In the genomic region with DNA sequence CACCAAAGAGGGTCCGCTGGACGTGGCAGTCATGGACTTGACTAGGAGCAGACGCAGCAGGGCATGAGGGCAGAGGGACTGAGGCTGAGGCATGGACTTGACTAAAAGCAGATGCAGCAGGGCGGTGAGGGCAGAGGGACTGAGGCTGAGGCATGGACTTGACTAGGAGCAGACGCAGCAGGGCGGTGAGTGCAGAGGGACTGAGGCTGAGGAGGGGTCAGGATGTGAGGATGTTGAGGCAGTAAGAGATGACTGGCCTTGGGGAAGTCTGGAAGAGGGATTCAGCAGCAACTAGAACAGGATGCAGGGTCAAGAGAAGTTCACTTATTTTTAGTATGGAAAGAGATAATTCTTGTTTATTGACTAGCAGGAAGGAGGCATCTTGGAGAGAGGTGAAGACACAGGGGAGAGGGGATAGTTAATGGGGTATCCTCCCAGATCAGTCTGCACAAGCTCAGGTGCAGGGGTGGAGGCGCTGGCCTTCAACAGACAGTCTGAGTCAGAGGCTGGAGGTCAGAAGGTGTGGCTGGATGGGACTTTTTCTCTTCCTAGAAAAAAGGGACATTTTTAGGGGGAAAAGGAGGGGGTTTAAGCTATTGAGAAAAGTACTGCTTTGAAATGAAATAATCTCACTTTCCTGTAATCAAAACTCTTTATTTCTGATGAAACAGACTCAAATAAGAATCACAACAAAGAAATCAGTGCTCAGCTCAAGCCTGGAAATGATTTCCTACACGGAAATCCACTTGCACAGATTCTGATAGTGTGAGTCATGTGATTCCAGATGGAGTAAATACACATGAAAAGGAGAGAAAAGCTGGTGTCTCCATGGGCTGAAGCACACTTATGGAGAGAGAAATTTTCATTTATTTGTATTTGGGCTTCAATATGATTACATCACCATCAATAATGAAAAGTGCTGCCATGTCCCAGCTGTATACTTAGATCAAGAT, we compare ENCODE assay signal across 11 cellular contexts.
DNase-seq lines count a peak whose midpoint lies in the region; ATAC-seq and TF ChIP-seq lines count a peak whose summit lies in the region.
"Had no signal": no experiment of that assay in that cellular context is flagged by ENCODE, and none has a peak within 500 bp of the region (broad histone marks: within the 10 kb centered on the region; RNA-seq: fewer than 3 reads in every experiment).

No MANE protein-coding gene starts in this region.

- H3K27ac ChIP-seq in DOHH2 (ENCODE audit: low read depth, low read length) (peak overlapping the region; percentile 99), SJSA1 (peak overlapping the region; percentile 95), WERI-Rb-1 (no peak overlapping the region)
- H3K27ac ChIP-seq in CD8-positive, alpha-beta T cell (ENCODE audit: low read depth, low read length): no peak overlapping the region
- H3K27ac ChIP-seq: prostate gland had no signal

- H3K4me1 Mint-ChIP-seq in CD8-positive, alpha-beta T cell (ENCODE audit: low read depth): no peaks in the 10 kb centered on the region

- no peaks in the 10 kb centered on the region for H3K9me2 ChIP-seq in DOHH2 (replicated peaks; ENCODE audit: control insufficient read depth, low read length)

- CTCF ChIA-PET in CD8-positive, alpha-beta T cell (lab: Charles Lee): interaction anchor here (1.2 kb wide), 1 partner anchor 148 kb away, joined by 3 read pairs; no protein-coding TSS in a partner anchor

- no peaks in the 10 kb centered on the region for H3K9me3 Mint-ChIP-seq in CD8-positive, alpha-beta T cell

- H3K36me3 ChIP-seq in DOHH2 (ENCODE audit: control insufficient read depth, low read length): peaks cover 7% of the 10 kb centered on the region
- no peaks in the 10 kb centered on the region for H3K36me3 ChIP-seq in SJSA1
- no peaks in the 10 kb centered on the region for H3K36me3 ChIP-seq in CD8-positive, alpha-beta T cell (ENCODE audit: insufficient read depth, low read length)
- no peaks in the 10 kb centered on the region for H3K36me3 ChIP-seq in WERI-Rb-1
- H3K36me3 ChIP-seq: prostate gland had no signal

- H3K36me3 Mint-ChIP-seq in CD8-positive, alpha-beta T cell: no peaks in the 10 kb centered on the region

- H3F3A ChIP-seq in DOHH2 (ENCODE audit: control insufficient read depth, insufficient read depth): peaks cover 75% of the 10 kb centered on the region

- intact Hi-C loops in CD8-positive, alpha-beta T cell (cut with DNase I, micrococcal nuclease): no loop called here

- TF ChIP-seq CTCF in DOHH2 (IDR thresholded peaks at IDR 0.05; ENCODE audit: low read depth, low read length, poor library complexity, severe bottlenecking) (no peak), fibroblast of pulmonary artery (IDR thresholded peaks at IDR 0.05; ENCODE audit: low read length, missing control alignments) (no peak), WERI-Rb-1 (IDR thresholded peaks at IDR 0.05; ENCODE audit: low read depth, low read length) (no peak)
- TF ChIP-seq CTCF in CD8-positive, alpha-beta T cell (IDR thresholded peaks at IDR 0.05): no peak

- DNase-seq in SJSA1 (ENCODE audit: low read depth in 1 of 2, low spot score in 2 of 2) (peak; percentile 50 to 75), fibroblast of pulmonary artery (ENCODE audit: low read depth) (peak; percentile 73), pulmonary artery endothelial cell (ENCODE audit: low read depth, low spot score) (peak; percentile 77), WERI-Rb-1 (no peak)
- DNase-seq in effector CD4-positive, alpha-beta T cell: no peak
- no peak for DNase-seq in stimulated activated CD4-positive, alpha-beta T cell treated with anti-CD3 and anti-CD28 coated beads, Interleukin-12 subunit alpha, Interleukin-12 subunit beta, amount 100 ng/mL, for 4 hours
- DNase-seq in CD8-positive, alpha-beta T cell: no peak
- DNase-seq: NCI-H187, T-helper 17 cell had no signal

- H3K9me3 ChIP-seq in DOHH2 (ENCODE audit: control insufficient read depth, insufficient read depth, low read length): no peaks in the 10 kb centered on the region
- no peaks in the 10 kb centered on the region for H3K9me3 ChIP-seq in SJSA1 (replicated peaks)
- no peaks in the 10 kb centered on the region for H3K9me3 ChIP-seq in CD8-positive, alpha-beta T cell (ENCODE audit: low read length)
- no peaks in the 10 kb centered on the region for H3K9me3 ChIP-seq in WERI-Rb-1 (ENCODE audit: severe bottlenecking)
- H3K9me3 ChIP-seq: prostate gland had no signal

- H3K4me3 ChIP-seq in DOHH2 (ENCODE audit: low read length) (peak overlapping the region; percentile 62), SJSA1 (no peak overlapping the region), fibroblast of pulmonary artery (replicated peaks; ENCODE audit: low read depth, low read length) (no peak overlapping the region), WERI-Rb-1 (ENCODE audit: low read depth, low read length) (no peak overlapping the region)
- H3K4me3 ChIP-seq in CD8-positive, alpha-beta T cell (ENCODE audit: low read depth, low read length): no peak overlapping the region
- H3K4me3 ChIP-seq: prostate gland had no signal

- no peaks in the 10 kb centered on the region for H3K79me2 ChIP-seq in DOHH2 (ENCODE audit: control insufficient read depth, low read length)

- H3K27me3 Mint-ChIP-seq in CD8-positive, alpha-beta T cell (ENCODE audit: low read depth): no peaks in the 10 kb centered on the region
- H3K27me3 Mint-ChIP-seq: T-helper 17 cell had no signal

- peak overlapping the region; percentile 62 for H3K4me2 ChIP-seq in DOHH2 (ENCODE audit: low read length)

- H3K4me3 Mint-ChIP-seq in CD8-positive, alpha-beta T cell: no peak overlapping the region
- H3K4me3 Mint-ChIP-seq: T-helper 17 cell had no signal

- H3K27ac Mint-ChIP-seq in CD8-positive, alpha-beta T cell: no peak overlapping the region
- H3K27ac Mint-ChIP-seq: T-helper 17 cell had no signal

- H3K4me1 ChIP-seq in DOHH2 (ENCODE audit: control insufficient read depth, low read length): peaks cover 100% of the 10 kb centered on the region
- peaks cover 77% of the 10 kb centered on the region for H3K4me1 ChIP-seq in SJSA1 (replicated peaks)
- no peaks in the 10 kb centered on the region for H3K4me1 ChIP-seq in CD8-positive, alpha-beta T cell (ENCODE audit: insufficient read depth, low read length)
- H3K4me1 ChIP-seq: prostate gland had no signal

- H4K20me1 ChIP-seq in DOHH2 (ENCODE audit: control insufficient read depth, insufficient read depth, low read depth, low read length): no peaks in the 10 kb centered on the region

- POLR2A ChIA-PET in CD8-positive, alpha-beta T cell (lab: Charles Lee): no interaction called here

- ATAC-seq in CD8-positive, alpha-beta T cell: no peak
- ATAC-seq: T-helper 17 cell had no signal

- H3K27me3 ChIP-seq in DOHH2 (ENCODE audit: control insufficient read depth, low read length) (no peaks in the 10 kb centered on the region), SJSA1 (replicated peaks) (no peaks in the 10 kb centered on the region), WERI-Rb-1 (ENCODE audit: insufficient read depth, low read depth, severe bottlenecking) (no peaks in the 10 kb centered on the region)
- no peaks in the 10 kb centered on the region for H3K27me3 ChIP-seq in CD8-positive, alpha-beta T cell (ENCODE audit: insufficient read depth, low read length)

Comparison
In these comparisons a context has a peak if more than half of its experiments do, and no peak if none do; other contexts are left out.
1. H3K27ac ChIP-seq: peak in DOHH2 (single experiment) and SJSA1 (single experiment); none in CD8-positive, alpha-beta T cell (single experiment) and WERI-Rb-1 (single experiment).
2. DNase-seq: peak in SJSA1 (2 of 2), fibroblast of pulmonary artery (single experiment) and pulmonary artery endothelial cell (single experiment); none in effector CD4-positive, alpha-beta T cell (single experiment), stimulated activated CD4-positive, alpha-beta T cell treated with anti-CD3 and anti-CD28 coated beads, Interleukin-12 subunit alpha, Interleukin-12 subunit beta, amount 100 ng/mL, for 4 hours (single experiment), CD8-positive, alpha-beta T cell (0 of 7) and WERI-Rb-1 (single experiment).